24 cellular contexts compared by ENCODE assay signal in genomic region chr16:77838597-77839255, GRCh38. TPM values are rescaled to one million over a fixed set of nuclear protein-coding genes. Genes with fewer than 3 reads are reported as not detected.
A peak's percentile ranks its signal among the peaks of the same experiment; 100 is the strongest.
DNase-seq lines count a peak whose midpoint lies in the region; ATAC-seq and TF ChIP-seq lines count a peak whose summit lies in the region.
"Had no signal": no experiment of that assay in that cellular context is flagged by ENCODE, and none has a peak within 500 bp of the region (broad histone marks: within the 10 kb centered on the region; RNA-seq: fewer than 3 reads in every experiment).

No MANE protein-coding gene starts in this region.

- H3K56ac ChIP-seq in H9 (ENCODE audit: insufficient read length, low read depth, low read length) = no peak overlapping the region

- H3K14ac ChIP-seq in H9 (ENCODE audit: insufficient read depth, low read length) = no peak overlapping the region

- H3K4me2 ChIP-seq in H9 (ENCODE audit: insufficient read depth, insufficient read length, low read length) = no peak overlapping the region

- no peak overlapping the region for H2BK20ac ChIP-seq in H9 (ENCODE audit: low read depth, low read length, poor library complexity, severe bottlenecking)

- H3K27ac Mint-ChIP-seq in H9 (peak overlapping the region; percentile 21 to 89 (median 32)), mesothelial cell of epicardium (peak overlapping the region; percentile 47), osteocyte (ENCODE audit: unreplicated experiment) (peak overlapping the region; percentile 57)
- H3K27ac Mint-ChIP-seq in activated naive CD8-positive, alpha-beta T cell treated with anti-CD3 and anti-CD28 coated beads, Interleukin-2, amount 50 U/mL, for 24 hours = no peak overlapping the region
- H3K27ac Mint-ChIP-seq: CD4-positive, alpha-beta memory T cell had no signal

- no peak overlapping the region for H3K4me3 ChIP-seq in breast epithelium
- H3K4me3 ChIP-seq: HAP-1, SJCRH30 had no signal

- no peak for TF ChIP-seq CTCF in H9 (conservative IDR thresholded peaks at IDR 0.05)
- no peak for TF ChIP-seq CTCF in mesothelial cell of epicardium (IDR thresholded peaks at IDR 0.05; ENCODE audit: unreplicated experiment)
- no peak for TF ChIP-seq CTCF in osteocyte (IDR thresholded peaks at IDR 0.05)
- no peak for TF ChIP-seq CTCF in breast epithelium (IDR thresholded peaks at IDR 0.05)

- no CpG with 5 or more reads among the region's 7 CpGs for WGBS in H9 (ENCODE audit: extremely low coverage, insufficient read length, low lambda C conversion rate)

- no peak overlapping the region for H2BK15ac ChIP-seq in H9 (ENCODE audit: low read depth, low read length)

- H3K4me3 Mint-ChIP-seq in H9 (no peak overlapping the region; a peak in 1 of 5 replicates), mesothelial cell of epicardium (no peak overlapping the region), osteocyte (ENCODE audit: unreplicated experiment) (no peak overlapping the region)
- no peak overlapping the region for H3K4me3 Mint-ChIP-seq in activated naive CD8-positive, alpha-beta T cell treated with anti-CD3 and anti-CD28 coated beads, Interleukin-2, amount 50 U/mL, for 24 hours
- H3K4me3 Mint-ChIP-seq: CD4-positive, alpha-beta memory T cell had no signal

- H3K23ac ChIP-seq in H9 (ENCODE audit: insufficient read length, low read depth, low read length) = no peak overlapping the region

- no peak overlapping the region for H4K91ac ChIP-seq in H9 (ENCODE audit: insufficient read length, low read depth, low read length)

- H3K9ac ChIP-seq in H9 (ENCODE audit: extremely low read depth, insufficient read length, low read length) = no peak overlapping the region

- intact Hi-C loops in breast epithelium (cut with DNase I; ENCODE audit: low total_unique reads) = no loop called here

- H3K79me2 ChIP-seq in H9 (ENCODE audit: insufficient read depth, low read length) = no peaks in the 10 kb centered on the region

- no peak overlapping the region for H4K8ac ChIP-seq in H9 (replicated peaks; ENCODE audit: insufficient read length, low read depth, low read length)

- H3K27me3 Mint-ChIP-seq in H9 (ENCODE audit: low read depth) (no peaks in the 10 kb centered on the region; the same call in 1 of the 2 replicates), mesothelial cell of epicardium (ENCODE audit: low read depth) (no peaks in the 10 kb centered on the region), osteocyte (ENCODE audit: unreplicated experiment) (no peaks in the 10 kb centered on the region)
- peaks cover 4% of the 10 kb centered on the region for H3K27me3 Mint-ChIP-seq in activated naive CD8-positive, alpha-beta T cell treated with anti-CD3 and anti-CD28 coated beads, Interleukin-2, amount 50 U/mL, for 24 hours

- H3K23me2 ChIP-seq in H9 (ENCODE audit: insufficient read length, low read depth, low read length, poor library complexity, severe bottlenecking) = no peaks in the 10 kb centered on the region

- H3K18ac ChIP-seq in H9 (ENCODE audit: insufficient read length, low read depth, low read length) = no peak overlapping the region

- H3K36me3 Mint-ChIP-seq in H9 (ENCODE audit: insufficient read depth in 1 of 3, low read depth in 3 of 3) = peaks cover 0 to 15% (median 1%) of the 10 kb centered on the region in 3 experiments; a peak in 4 of 7 replicates
- no peaks in the 10 kb centered on the region for H3K36me3 Mint-ChIP-seq in mesothelial cell of epicardium
- no peaks in the 10 kb centered on the region for H3K36me3 Mint-ChIP-seq in osteocyte (ENCODE audit: unreplicated experiment)
- H3K36me3 Mint-ChIP-seq in activated naive CD8-positive, alpha-beta T cell treated with anti-CD3 and anti-CD28 coated beads, Interleukin-2, amount 50 U/mL, for 24 hours (ENCODE audit: low read depth) = no peaks in the 10 kb centered on the region
- H3K36me3 Mint-ChIP-seq: CD4-positive, alpha-beta memory T cell had no signal

- H3K27me3 ChIP-seq in H9 (ENCODE audit: insufficient read depth, low read length) = no peaks in the 10 kb centered on the region
- H3K27me3 ChIP-seq in breast epithelium = no peaks in the 10 kb centered on the region
- H3K27me3 ChIP-seq: SJCRH30 had no signal

- no peaks in the 10 kb centered on the region for H3K36me3 ChIP-seq in breast epithelium
- H3K36me3 ChIP-seq: HAP-1, SJCRH30 had no signal

- no peak overlapping the region for H4K5ac ChIP-seq in H9 (ENCODE audit: insufficient read length, low read depth, low read length)

- no peak overlapping the region for H3K4ac ChIP-seq in H9 (ENCODE audit: low read depth, low read length)

- no peak overlapping the region for H3T11ph ChIP-seq in H9 (ENCODE audit: low read length)

- H3K4me1 ChIP-seq in H9 (ENCODE audit: insufficient read depth, low read length) (peaks cover 2% of the 10 kb centered on the region; the same call in 1 of the 2 replicates), breast epithelium (no peaks in the 10 kb centered on the region)
- H3K4me1 ChIP-seq: HAP-1, SJCRH30 had no signal

- DNase-seq in H9 (no peak), RPMI7951 (ENCODE audit: low read depth) (peak; percentile 78), mesothelial cell of epicardium (ENCODE audit: low spot score in 2 of 2, unreplicated experiment in 2 of 2) (no peak), osteocyte (ENCODE audit: extremely low spot score, unreplicated experiment) (no peak), islet precursor cell (no peak), germinal center (ENCODE audit: low spot score) (no peak), breast epithelium (ENCODE audit: low spot score in 2 of 2) (no peak)
- no peak for DNase-seq in activated naive CD8-positive, alpha-beta T cell treated with anti-CD3 and anti-CD28 coated beads, Interleukin-2, amount 50 U/mL, for 24 hours
- DNase-seq: C1 segment of cervical spinal cord; CD4-positive, alpha-beta memory T cell; COR-L47; DMS53; GDM1; NCI-H1092; NCI-H1436; NCI-H187 treated with DMSO at 0.1 percent for 48 hours; NCI-H446; NCI-H524 treated with DMSO at 0.1 percent for 48 hours; NCI-H82; NK-92 treated with Interleukin-12 subunit alpha and Interleukin-12 subunit beta, amount 100 ng/mL, for 24 hours; PC-3; SJCRH30 had no signal

- H2BK5ac ChIP-seq in H9 (ENCODE audit: insufficient read length, low read length) = no peak overlapping the region

- TF ChIP-seq POLR2A in breast epithelium (IDR thresholded peaks at IDR 0.05) = no peak

- H2AK5ac ChIP-seq in H9 (ENCODE audit: insufficient read length, low read length) = no peak overlapping the region

- no peak overlapping the region for H3K27ac ChIP-seq in H9 (ENCODE audit: insufficient read length, low read depth, low read length)
- no peak overlapping the region for H3K27ac ChIP-seq in breast epithelium
- H3K27ac ChIP-seq: SJCRH30 had no signal

- no peak for ATAC-seq in activated naive CD8-positive, alpha-beta T cell treated with anti-CD3 and anti-CD28 coated beads, Interleukin-2, amount 50 U/mL, for 24 hours
- ATAC-seq: PC-3, Right ventricle myocardium inferior had no signal

- H3K9me3 Mint-ChIP-seq in H9 = no peaks in the 10 kb centered on the region
- H3K9me3 Mint-ChIP-seq in mesothelial cell of epicardium = no peaks in the 10 kb centered on the region
- H3K9me3 Mint-ChIP-seq in osteocyte (ENCODE audit: unreplicated experiment) = no peaks in the 10 kb centered on the region
- no peaks in the 10 kb centered on the region for H3K9me3 Mint-ChIP-seq in activated naive CD8-positive, alpha-beta T cell treated with anti-CD3 and anti-CD28 coated beads, Interleukin-2, amount 50 U/mL, for 24 hours

- H2BK12ac ChIP-seq in H9 (ENCODE audit: insufficient read length, low read depth, low read length) = no peak overlapping the region

- no peak overlapping the region for H2BK120ac ChIP-seq in H9 (ENCODE audit: low read depth, low read length, poor library complexity, severe bottlenecking)

- no peak overlapping the region for H2AFZ ChIP-seq in H9 (ENCODE audit: low read length)

- H3K9me3 ChIP-seq in H9 (ENCODE audit: control insufficient read depth, low read depth, low read length) = no peaks in the 10 kb centered on the region
- no peaks in the 10 kb centered on the region for H3K9me3 ChIP-seq in breast epithelium
- H3K9me3 ChIP-seq: HAP-1, SJCRH30 had no signal

- H3K4me1 Mint-ChIP-seq in H9 (peaks cover 23 to 35% of the 10 kb centered on the region in 2 experiments), mesothelial cell of epicardium (peaks cover 36% of the 10 kb centered on the region), osteocyte (ENCODE audit: unreplicated experiment) (peaks cover 4% of the 10 kb centered on the region)
- no peaks in the 10 kb centered on the region for H3K4me1 Mint-ChIP-seq in activated naive CD8-positive, alpha-beta T cell treated with anti-CD3 and anti-CD28 coated beads, Interleukin-2, amount 50 U/mL, for 24 hours
- H3K4me1 Mint-ChIP-seq: CD4-positive, alpha-beta memory T cell had no signal

- no peaks in the 10 kb centered on the region for H3K79me1 ChIP-seq in H9 (ENCODE audit: insufficient read depth, low read depth, low read length, poor library complexity, severe bottlenecking)

- H4K20me1 ChIP-seq in H9 (ENCODE audit: control insufficient read depth, insufficient read depth, insufficient read length) = no peaks in the 10 kb centered on the region

RNA-seq across cellular contexts. Expression of gene VAT1L, which starts 50.4 kb away (rescaled TPM):
- total RNA-seq in H9 (2021) (33.8 and 34.1 TPM in 2 replicates), mesothelial cell of epicardium (6.3 to 8.0 TPM (median 6.8 TPM) in 3 replicates), osteocyte (not detected in 2 replicates), breast epithelium (under 1 TPM in 2 of 3 donors, not detected in 1; 0.33 to 0.88 TPM)
- 53.7 and 62.0 TPM in 2 replicates for total RNA-seq in RPMI7951 (2014; rRNA removed; shearing (Covaris generic))
- total RNA-seq: CD4-positive, alpha-beta memory T cell; SJCRH30 had no signal
